ENCODE assay signal across 22 cellular contexts in genomic region chr11:30902929-30903328, GRCh38.
"Had no signal": no experiment of that assay in that cellular context is flagged by ENCODE, and none has a peak within 500 bp of the region (broad histone marks: within the 10 kb centered on the region; RNA-seq: fewer than 3 reads in every experiment).

No MANE protein-coding gene starts in this region.

- H3K27me3 ChIP-seq: Peyer's patch, SJCRH30 had no signal

- H3K4me2 ChIP-seq: KMS-11, PC-9 had no signal

- H3K9ac ChIP-seq: KMS-11 had no signal

- H3K36me3 ChIP-seq: Peyer's patch, SJCRH30 had no signal

- H3K4me3 ChIP-seq: K562, PC-9, Peyer's patch, SJCRH30 had no signal

- H2AFZ ChIP-seq: PC-9 had no signal

- ATAC-seq: K562, Right ventricle myocardium inferior, SK-N-SH treated with all-trans-retinoic acid at 6 μM for 48 hours, T-helper 17 cell had no signal

- H3K9me3 ChIP-seq: Peyer's patch, SJCRH30 had no signal

- DNase-seq: Kasumi-1, MM.1S, NCI-H1092 treated with DMSO at 0.1 percent for 48 hours, NCI-H1436, NCI-H187, NCI-H2029, NCI-H2081 treated with DMSO at 0.1 percent for 48 hours, NCI-H2227 treated with DMSO at 0.1 percent for 48 hours, NCI-H524 treated with DMSO at 0.1 percent for 48 hours, NCI-H69, NCI-H774, PC-9, Peyer's patch, SHP77 treated with DMSO at 0.1 percent for 48 hours, SJCRH30, T-helper 1 cell, T-helper 17 cell had no signal

- H3K27ac ChIP-seq: HL-60, KMS-11, PC-9, Peyer's patch, SJCRH30 had no signal

- H3K4me1 ChIP-seq: Peyer's patch, SJCRH30 had no signal
